ENCODE assay signal across 8 cellular contexts in the genomic region with DNA sequence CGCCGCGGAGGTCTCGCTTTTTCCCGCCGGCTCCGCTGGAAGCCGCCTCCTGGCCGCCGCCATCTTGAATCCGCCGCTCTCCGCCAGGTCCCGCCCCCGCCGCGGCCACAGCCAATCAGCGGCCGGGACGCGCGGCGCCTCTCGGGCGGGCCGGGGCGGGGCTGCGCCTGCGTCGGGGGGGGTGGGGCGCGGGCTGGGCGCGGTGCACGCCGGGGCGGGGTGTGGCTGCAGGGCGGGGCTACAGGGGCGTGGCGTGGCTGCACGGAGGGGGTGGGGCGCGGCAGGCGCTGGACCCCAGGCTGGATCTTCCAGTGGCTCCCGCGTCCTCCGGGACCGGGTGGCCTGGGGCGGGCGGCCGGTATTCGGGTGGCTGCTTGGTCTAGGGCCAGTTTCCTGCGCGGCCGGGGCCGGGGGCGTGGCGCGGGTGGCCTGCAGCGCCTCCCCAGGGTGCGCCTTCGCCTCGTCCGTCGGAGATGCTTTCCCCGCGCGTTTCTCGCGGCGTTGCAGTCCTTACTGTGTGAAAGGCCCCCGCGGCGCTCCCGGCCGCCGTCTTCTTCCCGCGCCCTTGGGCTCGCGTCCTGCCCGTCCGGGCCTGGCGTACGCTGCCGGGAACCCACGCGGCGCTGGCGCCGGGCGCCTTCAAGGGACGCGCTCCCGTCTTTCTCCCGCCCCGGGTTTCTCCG. TPM values are rescaled to one million over a fixed set of nuclear protein-coding genes. Genes with fewer than 3 reads are reported as not detected.
DNase-seq lines count a peak whose midpoint lies in the region; ATAC-seq and TF ChIP-seq lines count a peak whose summit lies in the region.

No MANE protein-coding gene starts in this region.

- peak overlapping the region; percentile 94 for H3K9ac ChIP-seq in adipocyte (ENCODE audit: low read length)

- peak; percentile 58 for ATAC-seq in HG02610 (IDR thresholded peaks at IDR 0.05; ENCODE audit: unreplicated experiment)
- peak; percentile 93 to 94 for ATAC-seq in left cardiac atrium
- peak; percentile 93 to 96 for ATAC-seq in upper lobe of left lung (ENCODE audit: low FRiP score in 2 of 2)

- no peaks in the 10 kb centered on the region for H3K9me3 Mint-ChIP-seq in progenitor cell of endocrine pancreas (ENCODE audit: low read depth)

- H3K27ac ChIP-seq in upper lobe of left lung: peak overlapping the region; percentile 95 to 98 (median 96)

- H3K36me3 ChIP-seq in adipocyte (ENCODE audit: control insufficient read depth, insufficient read depth, low read length, severe bottlenecking) (peaks cover 21% of the 10 kb centered on the region), upper lobe of left lung (peaks cover 0 to 19% (median 6%) of the 10 kb centered on the region in 4 donors)

- H3K4me1 Mint-ChIP-seq in progenitor cell of endocrine pancreas (ENCODE audit: low read depth): peaks cover 26% of the 10 kb centered on the region

- peaks cover 11% of the 10 kb centered on the region for H3K36me3 Mint-ChIP-seq in progenitor cell of endocrine pancreas (ENCODE audit: insufficient read depth)

- H3K9me3 ChIP-seq in adipocyte (ENCODE audit: control insufficient read depth, low read length): no peaks in the 10 kb centered on the region
- H3K9me3 ChIP-seq in upper lobe of left lung: no peaks in the 10 kb centered on the region

- H3K4me1 ChIP-seq in adipocyte (ENCODE audit: control insufficient read depth, insufficient read depth, low read length) (peaks cover 24% of the 10 kb centered on the region), upper lobe of left lung (peaks cover 23 to 38% (median 30%) of the 10 kb centered on the region in 4 donors)

- H3K4me3 Mint-ChIP-seq in progenitor cell of endocrine pancreas (ENCODE audit: low read depth): peak overlapping the region; percentile 88

- TF ChIP-seq CTCF in GM12873 (IDR thresholded peaks at IDR 0.05; ENCODE audit: insufficient read depth, low read depth, low read length, missing control alignments): peak; percentile 11
- no peak for TF ChIP-seq CTCF in progenitor cell of endocrine pancreas (IDR thresholded peaks at IDR 0.05; ENCODE audit: unreplicated experiment)
- peak in 4 of 6 experiments; percentile 4 to 38 (median 13) for TF ChIP-seq CTCF in upper lobe of left lung (IDR thresholded peaks at IDR 0.05)

- peak overlapping the region; percentile 93 for H3K27ac Mint-ChIP-seq in progenitor cell of endocrine pancreas

- TF ChIP-seq POLR2A in upper lobe of left lung (IDR thresholded peaks at IDR 0.05): peak in 2 of 4 donors; percentile 35 to 46

- WGBS in upper lobe of left lung, 2 donors: 0% methylated on average over 42 of the region's 98 CpGs; no CpG with 5 or more reads in 1 of the 2 donors

- intact Hi-C loops in left cardiac atrium (cut with DNase I): loop anchor here in 1 of 2 donors (2.0 kb wide), 1 partner anchor 38 kb away; a partner anchor contains a TSS

- DNase-seq in NCI-H1092 (lab: John Stamatoyannopoulos, UW) (peak; percentile 70), SW480 (ENCODE audit: low spot score) (peak; percentile 84), adipocyte (ENCODE audit: low read depth) (peak; percentile 93), left cardiac atrium (peak; percentile 88), progenitor cell of endocrine pancreas (ENCODE audit: low spot score, unreplicated experiment) (peak; percentile 75), upper lobe of left lung (peak; percentile 89 to 98)

- H3K27me3 Mint-ChIP-seq in progenitor cell of endocrine pancreas: no peaks in the 10 kb centered on the region

- no peak for TF ChIP-seq EP300 in upper lobe of left lung (IDR thresholded peaks at IDR 0.05)

- H3K27me3 ChIP-seq in adipocyte (replicated peaks; ENCODE audit: control insufficient read depth, insufficient read depth, low read length) (no peaks in the 10 kb centered on the region), upper lobe of left lung (no peaks in the 10 kb centered on the region)

- H3K4me3 ChIP-seq in adipocyte (ENCODE audit: low read length) (peak overlapping the region; percentile 95), upper lobe of left lung (peak overlapping the region; percentile 77 to 100 (median 92))

RNA-seq across cellular contexts. Expression of a gene that starts 0.6 kb away (rescaled TPM):
- total RNA-seq in left cardiac atrium: 10 to 100 TPM; 31.8 to 50.2 TPM
- total RNA-seq in progenitor cell of endocrine pancreas: 47.2 and 53.3 TPM in 2 replicates
- 100 to 1,000 TPM in 1 of 6 donors, 10 to 100 TPM in 5; 24.9 to 130 (median 44.4) TPM for total RNA-seq in upper lobe of left lung

RNA-seq across cellular contexts. Expression of a gene that starts 0.9 kb away (rescaled TPM):
- total RNA-seq in left cardiac atrium: 1 to 10 TPM; 1.0 to 2.5 TPM
- 28.6 and 31.5 TPM in 2 replicates for total RNA-seq in progenitor cell of endocrine pancreas
- 10 to 100 TPM in 2 of 6 donors, 1 to 10 TPM in 4; 3.2 to 35.6 (median 6.7) TPM for total RNA-seq in upper lobe of left lung

RNA-seq across cellular contexts. Expression of a gene that starts 38.4 kb away (rescaled TPM):
- 10 to 100 TPM; 15.5 to 17.5 TPM for total RNA-seq in left cardiac atrium
- 20.9 and 21.9 TPM in 2 replicates for total RNA-seq in progenitor cell of endocrine pancreas
- 10 to 100 TPM in 4 of 6 donors, 1 to 10 TPM in 2; 7.7 to 26.2 (median 10.8) TPM for total RNA-seq in upper lobe of left lung

RNA-seq across cellular contexts. Expression of a gene that starts 39.1 kb away (rescaled TPM):
- 10 to 100 TPM; 52.4 to 66.4 TPM for total RNA-seq in left cardiac atrium
- total RNA-seq in progenitor cell of endocrine pancreas: 131 and 136 TPM in 2 replicates
- 100 to 1,000 TPM in 2 of 6 donors, 10 to 100 TPM in 4; 93.3 to 226 (median 98.4) TPM for total RNA-seq in upper lobe of left lung

Comparison
In these comparisons a context has a peak if more than half of its experiments do, and no peak if none do; other contexts are left out.
1. Peak in every context shown above with its lines: DNase-seq, ATAC-seq, H3K4me3 ChIP-seq and H3K27ac ChIP-seq.